20 cellular contexts compared by ENCODE assay signal in the genomic region with DNA sequence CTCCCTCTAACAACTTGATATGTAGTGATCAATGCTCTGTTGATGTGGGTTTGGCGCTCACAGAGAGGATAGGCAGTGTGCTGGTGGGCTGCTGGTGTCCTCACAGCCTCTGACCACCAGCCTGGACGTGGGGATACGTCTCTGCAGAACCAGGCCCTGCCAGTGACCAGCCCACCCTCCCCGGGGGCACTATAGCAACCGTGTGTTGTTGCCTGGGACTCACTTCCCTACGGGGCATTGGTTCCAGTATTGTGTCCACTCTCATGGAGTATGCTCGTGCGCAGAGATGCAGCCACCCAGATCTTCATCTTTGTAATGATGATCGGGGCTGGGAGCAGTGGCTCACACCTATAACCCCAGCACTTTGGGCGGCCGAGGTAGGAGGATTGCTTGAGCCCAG.
DNase-seq lines count a peak whose midpoint lies in the region; ATAC-seq and TF ChIP-seq lines count a peak whose summit lies in the region.
"Had no signal": no experiment of that assay in that cellular context is flagged by ENCODE, and none has a peak within 500 bp of the region (broad histone marks: within the 10 kb centered on the region; RNA-seq: fewer than 3 reads in every experiment).

No MANE protein-coding gene starts in this region.

- H3K9me3 Mint-ChIP-seq in brain: no peaks in the 10 kb centered on the region

- H3K4me2 ChIP-seq in osteoblast (ENCODE audit: insufficient read depth, low read length): no peak overlapping the region
- H3K4me2 ChIP-seq: A549 had no signal

- H3K79me2 ChIP-seq in osteoblast (ENCODE audit: insufficient read depth, low read length): no peaks in the 10 kb centered on the region

- peaks cover 6% of the 10 kb centered on the region for H3K4me1 Mint-ChIP-seq in brain

- no peak overlapping the region for H3K27ac ChIP-seq in osteoblast (ENCODE audit: low read depth, low read length)
- H3K27ac ChIP-seq: 22Rv1, A549, C4-2B had no signal

- H3K36me3 Mint-ChIP-seq in brain: no peaks in the 10 kb centered on the region

- no peaks in the 10 kb centered on the region for H3K9me3 ChIP-seq in osteoblast (ENCODE audit: low read depth, low read length)
- H3K9me3 ChIP-seq: A549 had no signal

- H4K20me1 ChIP-seq in osteoblast (ENCODE audit: insufficient read depth, low read length): no peaks in the 10 kb centered on the region

- ATAC-seq in GM21737 (IDR thresholded peaks at IDR 0.05; ENCODE audit: unreplicated experiment) (no peak), GM18873 (IDR thresholded peaks at IDR 0.05; ENCODE audit: low FRiP score, unreplicated experiment) (no peak)
- ATAC-seq: A549, HCT116 had no signal

- no peaks in the 10 kb centered on the region for H3K4me1 ChIP-seq in osteoblast (ENCODE audit: insufficient read depth, low read length)
- H3K4me1 ChIP-seq: A549 had no signal

- H3K36me3 ChIP-seq in osteoblast (ENCODE audit: insufficient read depth, low read length): no peaks in the 10 kb centered on the region

- H3K4me3 ChIP-seq in osteoblast (ENCODE audit: insufficient read depth, low read length): no peak overlapping the region
- H3K4me3 ChIP-seq: A549 had no signal

- H3K27ac Mint-ChIP-seq in brain: peak overlapping the region in 3 of 5 experiments; percentile 12 to 23 (median 22)
- H3K27ac Mint-ChIP-seq: CD4-positive, alpha-beta memory T cell; HFFc6 had no signal

- peaks cover 2% of the 10 kb centered on the region for H3K27me3 ChIP-seq in osteoblast (ENCODE audit: insufficient read depth, low read length)

- no peak overlapping the region for H2AFZ ChIP-seq in osteoblast (ENCODE audit: low read length)

- TF ChIP-seq CTCF in brain (conservative IDR thresholded peaks at IDR 0.05): no peak
- TF ChIP-seq CTCF in osteoblast (IDR thresholded peaks at IDR 0.05; ENCODE audit: extremely low read depth, low read depth, low read length): no peak

- H3K27me3 Mint-ChIP-seq in brain: no peaks in the 10 kb centered on the region
- H3K27me3 Mint-ChIP-seq: CD4-positive, alpha-beta memory T cell had no signal

- no peak overlapping the region for H3K4me3 Mint-ChIP-seq in brain
- H3K4me3 Mint-ChIP-seq: CD4-positive, alpha-beta memory T cell; HFFc6 had no signal

- peak; percentile 35 for DNase-seq in activated CD8-positive, alpha-beta memory T cell treated with anti-CD3 and anti-CD28 coated beads for 24 hours
- no peak for DNase-seq in activated CD8-positive, alpha-beta memory T cell treated with anti-CD3 and anti-CD28 coated beads, Interleukin-2, amount 50 U/mL, for 48 hours
- DNase-seq in osteoblast (ENCODE audit: insufficient read length, low spot score, missing footprints): peak; percentile 55
- DNase-seq in germinal center (ENCODE audit: low spot score): no peak
- DNase-seq: AML-193; CD4-positive, alpha-beta memory T cell; DMS153; DMS79; GDM1; GOT3; H7; HFFc6; IMR-90 had no signal

Comparison
In these comparisons a context has a peak if more than half of its experiments do, and no peak if none do; other contexts are left out.
1. DNase-seq: peak in activated CD8-positive, alpha-beta memory T cell treated with anti-CD3 and anti-CD28 coated beads for 24 hours (single experiment) and osteoblast (single experiment); none in activated CD8-positive, alpha-beta memory T cell treated with anti-CD3 and anti-CD28 coated beads, Interleukin-2, amount 50 U/mL, for 48 hours (single experiment) and germinal center (single experiment).